Comparison of ENCODE assay signal across 1 cellular context in genomic region chr2:38145226-38145625, GRCh38.
TF ChIP-seq lines count a peak whose summit lies in the region.

No MANE protein-coding gene starts in this region.

TF ChIP-seq in HEK293, 187 proteins besides CTCF, POLR2A, EP300 and RAD21:
- 0 out of 2 replicates have a peak, but pooled peaks have one; percentile 31 for TF ChIP-seq ZNF10 (tag by site-specific recombination; IDR thresholded peaks at IDR 0.05)
- no peak for TF ChIP-seq GLIS2 (tag by site-specific recombination; IDR thresholded peaks at IDR 0.05)
TF ChIP-seq in HEK293: peak in this region for 1.
